In the genomic region with DNA sequence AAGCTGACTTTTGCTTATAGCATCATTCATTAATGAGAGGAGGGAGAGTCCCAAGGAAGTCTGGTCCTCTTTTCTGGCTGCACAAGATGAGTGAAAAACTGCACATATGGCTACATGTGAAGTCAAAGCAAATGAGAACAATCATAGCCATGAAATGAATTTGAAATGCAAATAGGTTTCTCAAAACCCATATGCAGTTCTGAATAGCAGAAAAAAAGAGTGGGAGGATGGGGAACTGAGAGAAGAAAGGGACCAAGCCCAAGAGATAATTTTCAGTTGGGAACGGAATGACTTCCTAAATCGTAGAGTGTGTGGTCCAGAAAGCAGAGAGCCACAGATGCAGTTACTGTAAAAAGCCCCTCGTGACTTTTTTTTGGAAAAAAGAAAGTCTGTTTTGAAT, we compare ENCODE assay signal across 13 cellular contexts.
DNase-seq lines count a peak whose midpoint lies in the region; ATAC-seq and TF ChIP-seq lines count a peak whose summit lies in the region.
"Had no signal": no experiment of that assay in that cellular context is flagged by ENCODE, and none has a peak within 500 bp of the region (broad histone marks: within the 10 kb centered on the region; RNA-seq: fewer than 3 reads in every experiment).

No MANE protein-coding gene starts in this region.

- POLR2A ChIA-PET in activated CD4-positive, alpha-beta T cell treated with anti-CD3 and anti-CD28 coated beads for 36 hours (lab: Charles Lee) = interaction anchor here (0.6 kb wide), 1 partner anchor 30 kb away, joined by 4 read pairs; no protein-coding TSS in a partner anchor

- H3K27me3 Mint-ChIP-seq in activated CD4-positive, alpha-beta T cell treated with anti-CD3 and anti-CD28 coated beads for 36 hours = no peaks in the 10 kb centered on the region

- no peak overlapping the region for H3K14ac ChIP-seq in neuronal stem cell (ENCODE audit: low read length)

- H3K27ac ChIP-seq in neuronal stem cell (replicated peaks; ENCODE audit: low read length) (no peak overlapping the region), gastrocnemius medialis (no peak overlapping the region)
- H3K27ac ChIP-seq: PC-9 had no signal

- H4K91ac ChIP-seq in neuronal stem cell (ENCODE audit: low read depth, low read length, poor library complexity) = no peak overlapping the region

- H2AFZ ChIP-seq in neuronal stem cell (ENCODE audit: low read length) = peak overlapping the region; percentile 45
- H2AFZ ChIP-seq: PC-9 had no signal

- H3K79me1 ChIP-seq in neuronal stem cell (ENCODE audit: low read depth, low read length) = no peaks in the 10 kb centered on the region

- no peaks in the 10 kb centered on the region for H3K9me3 Mint-ChIP-seq in activated CD4-positive, alpha-beta T cell treated with anti-CD3 and anti-CD28 coated beads for 36 hours (ENCODE audit: low read depth)

- H3K4me1 Mint-ChIP-seq in activated CD4-positive, alpha-beta T cell treated with anti-CD3 and anti-CD28 coated beads for 36 hours = peaks cover 2% of the 10 kb centered on the region

- peak; percentile 69 for ATAC-seq in activated CD4-positive, alpha-beta T cell treated with anti-CD3 and anti-CD28 coated beads for 36 hours
- ATAC-seq in GM21576 (IDR thresholded peaks at IDR 0.05; ENCODE audit: unreplicated experiment) = peak; percentile 74
- ATAC-seq in HG03139 (IDR thresholded peaks at IDR 0.05; ENCODE audit: unreplicated experiment) = peak; percentile 76
- no peak for ATAC-seq in gastrocnemius medialis

- peaks cover 0 to 10% of the 10 kb centered on the region in 2 donors for H3K4me1 ChIP-seq in neuronal stem cell (ENCODE audit: control insufficient read depth in 2 of 2, insufficient read depth in 1 of 2, low read depth in 1 of 2, low read length in 2 of 2)
- peaks cover 0 to under 1% of the 10 kb centered on the region in 2 donors for H3K4me1 ChIP-seq in gastrocnemius medialis

- intact Hi-C loops in activated CD4-positive, alpha-beta T cell treated with anti-CD3 and anti-CD28 coated beads for 36 hours (cut with DNase I, micrococcal nuclease) = loop anchor here in 1 of 2 experiments (10.0 kb wide), 1 partner anchor 438 kb away; no protein-coding TSS in a partner anchor
- intact Hi-C loops in gastrocnemius medialis (cut with DNase I; ENCODE audit: low total_unique reads) = no loop called here

- CTCF ChIA-PET in activated CD4-positive, alpha-beta T cell treated with anti-CD3 and anti-CD28 coated beads for 36 hours (lab: Charles Lee) = interaction anchor here (0.6 to 1.6 kb wide), 2 partner anchors 232 to 1293 kb away, joined by 3 to 5 read pairs; no protein-coding TSS in a partner anchor

- no peak overlapping the region for H3K9ac ChIP-seq in neuronal stem cell (ENCODE audit: low read depth, low read length, poor library complexity)

- H3K27me3 ChIP-seq in neuronal stem cell (ENCODE audit: control insufficient read depth in 3 of 3, insufficient read depth in 3 of 3, low read depth in 1 of 3, low read length in 3 of 3) (no peaks in the 10 kb centered on the region), gastrocnemius medialis (no peaks in the 10 kb centered on the region)

- H3K36me3 Mint-ChIP-seq in activated CD4-positive, alpha-beta T cell treated with anti-CD3 and anti-CD28 coated beads for 36 hours (ENCODE audit: low read depth) = peaks cover 7% of the 10 kb centered on the region

- no peak for TF ChIP-seq CTCF in gastrocnemius medialis (IDR thresholded peaks at IDR 0.05 in 4 of 5, conservative IDR thresholded peaks at IDR 0.05 in 1 of 5)

- H3K27ac Mint-ChIP-seq in activated CD4-positive, alpha-beta T cell treated with anti-CD3 and anti-CD28 coated beads for 36 hours = no peak overlapping the region

- H3K9me3 ChIP-seq in neuronal stem cell (replicated peaks in 1 of 2; ENCODE audit: control insufficient read depth in 2 of 2, insufficient read depth in 1 of 2, low read depth in 1 of 2, low read length in 2 of 2) (no peaks in the 10 kb centered on the region), gastrocnemius medialis (no peaks in the 10 kb centered on the region)

- no peak overlapping the region for H3K18ac ChIP-seq in neuronal stem cell (ENCODE audit: low read length)

- H3K4me3 Mint-ChIP-seq in activated CD4-positive, alpha-beta T cell treated with anti-CD3 and anti-CD28 coated beads for 36 hours = no peak overlapping the region

- no peak overlapping the region for H2BK120ac ChIP-seq in neuronal stem cell (ENCODE audit: low read depth, low read length)

- H3K23ac ChIP-seq in neuronal stem cell (ENCODE audit: low read depth, low read length, poor library complexity) = no peak overlapping the region

- H2BK5ac ChIP-seq in neuronal stem cell (ENCODE audit: low read length) = no peak overlapping the region

- no peak overlapping the region for H4K8ac ChIP-seq in neuronal stem cell (ENCODE audit: low read depth, low read length)

- H3K36me3 ChIP-seq in neuronal stem cell (replicated peaks in 1 of 2; ENCODE audit: control insufficient read depth in 2 of 2, insufficient read depth in 2 of 2, low read length in 2 of 2) (no peaks in the 10 kb centered on the region), gastrocnemius medialis (no peaks in the 10 kb centered on the region)

- DNase-seq in activated CD4-positive, alpha-beta T cell treated with anti-CD3 and anti-CD28 coated beads for 36 hours = no peak
- DNase-seq in activated CD4-positive, alpha-beta T cell treated with anti-CD3 and anti-CD28 coated beads, Interleukin-2, amount 50 U/mL, for 1 hour = no peak
- DNase-seq in neuronal stem cell (ENCODE audit: low spot score) (no peak), midbrain (lab: John Stamatoyannopoulos, UW) (no peak), activated gamma-delta T cell (lab: John Stamatoyannopoulos, UW) (no peak), gastrocnemius medialis (no peak)
- DNase-seq: cortex of kidney, EL, mesenchymal stem cell, NCI-H1417 treated with DMSO at 0.1 percent for 48 hours, PC-9 had no signal

- no peak overlapping the region for H2BK15ac ChIP-seq in neuronal stem cell (ENCODE audit: low read length)

- H3K4ac ChIP-seq in neuronal stem cell (ENCODE audit: low read length) = no peak overlapping the region

- in situ Hi-C loops in gastrocnemius medialis (cut with MboI; ENCODE audit: low sequenced_read_pairs in 4 of 4) = loop anchor here in 2 of 4 donors (10.0 to 25.0 kb wide), 2 partner anchors 78 to 555 kb away; no protein-coding TSS in a partner anchor

- H3K4me2 ChIP-seq in neuronal stem cell (ENCODE audit: insufficient read depth, low read length, poor library complexity, severe bottlenecking) = no peak overlapping the region
- H3K4me2 ChIP-seq: PC-9 had no signal

- no peak overlapping the region for H2AK5ac ChIP-seq in neuronal stem cell (ENCODE audit: low read depth, low read length)

- H2BK12ac ChIP-seq in neuronal stem cell (ENCODE audit: low read length) = no peak overlapping the region

- H3K4me3 ChIP-seq in neuronal stem cell (ENCODE audit: low read length in 2 of 2) = no peak overlapping the region
- no peak overlapping the region for H3K4me3 ChIP-seq in gastrocnemius medialis
- H3K4me3 ChIP-seq: PC-9 had no signal

- no CpG with 5 or more reads among the region's 3 CpGs for WGBS in neuronal stem cell (ENCODE audit: extremely low coverage in 2 of 2, insufficient read length in 2 of 2, insufficient replicate concordance in 1 of 2), 2 donors

- no peak for TF ChIP-seq POLR2A in gastrocnemius medialis (IDR thresholded peaks at IDR 0.05)

Comparison
In these comparisons a context has a peak if more than half of its experiments do, and no peak if none do; other contexts are left out.
1. ATAC-seq: peak in activated CD4-positive, alpha-beta T cell treated with anti-CD3 and anti-CD28 coated beads for 36 hours (single experiment), GM21576 (single experiment) and HG03139 (single experiment); none in gastrocnemius medialis (0 of 2).